ENCODE assay signal across 1 cellular context in the genomic region with DNA sequence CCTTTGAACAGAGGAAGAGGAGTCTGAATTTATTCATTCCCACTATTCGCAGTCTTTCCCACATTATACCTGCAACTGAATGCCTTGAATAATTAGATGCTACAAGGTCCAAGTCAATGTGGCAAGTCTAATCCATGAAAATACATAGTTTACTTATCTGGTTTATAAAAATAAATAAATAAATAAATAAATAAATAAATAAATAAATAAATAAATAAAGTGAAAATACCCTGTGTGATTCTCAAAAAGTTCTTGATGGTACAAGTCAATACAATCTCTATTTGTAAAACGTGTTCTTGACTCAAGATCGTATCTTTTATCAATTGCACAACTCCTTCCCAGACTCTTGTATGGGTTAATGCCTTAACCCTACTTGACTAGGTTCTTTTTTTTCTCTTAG.
TF ChIP-seq lines count a peak whose summit lies in the region.

No MANE protein-coding gene starts in this region.

TF ChIP-seq in HEK293, 187 proteins besides CTCF, POLR2A, EP300 and RAD21 (continued from another document):
- TF ChIP-seq ZNF341 (tag by site-specific recombination; IDR thresholded peaks at IDR 0.05; ENCODE audit: low read depth): no peak
- no peak for TF ChIP-seq ZNF157 (tag by site-specific recombination; IDR thresholded peaks at IDR 0.05)
- TF ChIP-seq, protein P1, sequence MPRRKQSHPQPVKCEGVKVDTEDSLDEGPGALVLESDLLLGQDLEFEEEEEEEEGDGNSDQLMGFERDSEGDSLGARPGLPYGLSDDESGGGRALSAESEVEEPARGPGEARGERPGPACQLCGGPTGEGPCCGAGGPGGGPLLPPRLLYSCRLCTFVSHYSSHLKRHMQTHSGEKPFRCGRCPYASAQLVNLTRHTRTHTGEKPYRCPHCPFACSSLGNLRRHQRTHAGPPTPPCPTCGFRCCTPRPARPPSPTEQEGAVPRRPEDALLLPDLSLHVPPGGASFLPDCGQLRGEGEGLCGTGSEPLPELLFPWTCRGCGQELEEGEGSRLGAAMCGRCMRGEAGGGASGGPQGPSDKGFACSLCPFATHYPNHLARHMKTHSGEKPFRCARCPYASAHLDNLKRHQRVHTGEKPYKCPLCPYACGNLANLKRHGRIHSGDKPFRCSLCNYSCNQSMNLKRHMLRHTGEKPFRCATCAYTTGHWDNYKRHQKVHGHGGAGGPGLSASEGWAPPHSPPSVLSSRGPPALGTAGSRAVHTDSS (tag by site-specific recombination; IDR thresholded peaks at IDR 0.05): no peak
- TF ChIP-seq ZNF248 (tag by site-specific recombination; IDR thresholded peaks at IDR 0.05): no peak
- TF ChIP-seq ZNF394 (tag by site-specific recombination; IDR thresholded peaks at IDR 0.05; ENCODE audit: borderline replicate concordance): peak; percentile 82; the same call in 1 of the 2 replicates
- TF ChIP-seq, protein P2, sequence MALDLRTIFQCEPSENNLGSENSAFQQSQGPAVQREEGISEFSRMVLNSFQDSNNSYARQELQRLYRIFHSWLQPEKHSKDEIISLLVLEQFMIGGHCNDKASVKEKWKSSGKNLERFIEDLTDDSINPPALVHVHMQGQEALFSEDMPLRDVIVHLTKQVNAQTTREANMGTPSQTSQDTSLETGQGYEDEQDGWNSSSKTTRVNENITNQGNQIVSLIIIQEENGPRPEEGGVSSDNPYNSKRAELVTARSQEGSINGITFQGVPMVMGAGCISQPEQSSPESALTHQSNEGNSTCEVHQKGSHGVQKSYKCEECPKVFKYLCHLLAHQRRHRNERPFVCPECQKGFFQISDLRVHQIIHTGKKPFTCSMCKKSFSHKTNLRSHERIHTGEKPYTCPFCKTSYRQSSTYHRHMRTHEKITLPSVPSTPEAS (tag by site-specific recombination; IDR thresholded peaks at IDR 0.05): no peak
- TF ChIP-seq RBAK (tag by site-specific recombination; IDR thresholded peaks at IDR 0.05): no peak
- TF ChIP-seq ZNF776 (tag by site-specific recombination; IDR thresholded peaks at IDR 0.05; ENCODE audit: borderline replicate concordance): no peak
- TF ChIP-seq ZEB2 (tag by site-specific recombination; IDR thresholded peaks at IDR 0.05): no peak
- no peak for TF ChIP-seq ZNF747 (tag by site-specific recombination; IDR thresholded peaks at IDR 0.05)
